Comparison of ENCODE assay signal across 1 cellular context in genomic region chr4:184250795-184251679, GRCh38.
TF ChIP-seq lines count a peak whose summit lies in the region.

No MANE protein-coding gene starts in this region.

TF ChIP-seq in GM12878, 131 proteins besides CTCF, POLR2A, EP300 and RAD21 (continued from another document):
- TF ChIP-seq NKRF (conservative IDR thresholded peaks at IDR 0.05) (no peak), ZSCAN29 (IDR thresholded peaks at IDR 0.05) (no peak), CBX3 (IDR thresholded peaks at IDR 0.05; ENCODE audit: borderline replicate concordance, low read depth) (no peak), GABPA (IDR thresholded peaks at IDR 0.05; ENCODE audit: low read depth) (no peak), YY1 (IDR thresholded peaks at IDR 0.05; ENCODE audit: low read depth, low read length) (peak; percentile 85), PBX3 (IDR thresholded peaks at IDR 0.05; ENCODE audit: insufficient replicate concordance, low read depth, low read length) (no peak), SMC3 (IDR thresholded peaks at IDR 0.05; ENCODE audit: borderline replicate concordance, low read length) (peak; percentile 43; the same call in 1 of the 2 replicates), USF1 (IDR thresholded peaks at IDR 0.05; ENCODE audit: borderline replicate concordance, extremely low read length, insufficient read depth, low read depth, low read length) (no peak)
